In the genomic region with DNA sequence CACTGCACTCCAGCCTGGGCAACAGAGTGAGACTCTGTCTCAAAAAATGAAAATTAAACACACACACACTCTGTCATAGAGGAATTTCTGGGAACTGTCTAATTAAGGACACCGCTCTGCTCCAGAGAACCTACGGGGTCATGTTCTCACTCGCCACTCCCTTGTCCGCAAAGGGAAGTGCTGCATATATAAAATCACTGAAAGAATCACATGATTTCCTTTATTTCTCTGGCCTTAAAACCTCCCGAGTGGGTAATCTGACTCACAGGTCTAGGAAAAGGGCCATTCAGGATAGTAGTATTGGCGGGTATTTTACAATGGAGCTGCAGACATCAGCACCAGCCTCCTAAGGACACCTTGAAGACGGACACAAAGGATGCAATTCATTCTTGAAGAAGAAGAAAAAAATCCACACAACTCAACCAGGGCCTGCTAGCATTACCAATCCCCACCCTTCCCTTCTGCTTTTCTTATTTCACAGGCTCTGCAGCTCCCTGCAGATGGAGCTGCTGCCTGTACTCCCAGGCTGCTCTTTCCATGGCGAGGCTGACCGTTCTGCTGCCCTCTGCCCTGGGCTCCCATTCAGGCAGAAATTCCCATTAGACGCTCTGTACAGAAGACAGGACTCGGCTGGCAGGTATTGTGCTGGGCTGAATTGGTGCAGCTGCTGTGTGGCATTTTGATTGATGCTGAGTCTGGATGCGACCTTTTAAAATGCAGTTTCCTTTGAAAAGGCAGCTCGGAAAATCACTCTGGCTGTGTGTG, we compare ENCODE assay signal across 1 cellular context.
TF ChIP-seq lines count a peak whose summit lies in the region.

No MANE protein-coding gene starts in this region.

TF ChIP-seq in neural cell, 6 proteins besides CTCF, POLR2A, EP300 and RAD21 (continued from another document):
- TF ChIP-seq, protein P1, sequence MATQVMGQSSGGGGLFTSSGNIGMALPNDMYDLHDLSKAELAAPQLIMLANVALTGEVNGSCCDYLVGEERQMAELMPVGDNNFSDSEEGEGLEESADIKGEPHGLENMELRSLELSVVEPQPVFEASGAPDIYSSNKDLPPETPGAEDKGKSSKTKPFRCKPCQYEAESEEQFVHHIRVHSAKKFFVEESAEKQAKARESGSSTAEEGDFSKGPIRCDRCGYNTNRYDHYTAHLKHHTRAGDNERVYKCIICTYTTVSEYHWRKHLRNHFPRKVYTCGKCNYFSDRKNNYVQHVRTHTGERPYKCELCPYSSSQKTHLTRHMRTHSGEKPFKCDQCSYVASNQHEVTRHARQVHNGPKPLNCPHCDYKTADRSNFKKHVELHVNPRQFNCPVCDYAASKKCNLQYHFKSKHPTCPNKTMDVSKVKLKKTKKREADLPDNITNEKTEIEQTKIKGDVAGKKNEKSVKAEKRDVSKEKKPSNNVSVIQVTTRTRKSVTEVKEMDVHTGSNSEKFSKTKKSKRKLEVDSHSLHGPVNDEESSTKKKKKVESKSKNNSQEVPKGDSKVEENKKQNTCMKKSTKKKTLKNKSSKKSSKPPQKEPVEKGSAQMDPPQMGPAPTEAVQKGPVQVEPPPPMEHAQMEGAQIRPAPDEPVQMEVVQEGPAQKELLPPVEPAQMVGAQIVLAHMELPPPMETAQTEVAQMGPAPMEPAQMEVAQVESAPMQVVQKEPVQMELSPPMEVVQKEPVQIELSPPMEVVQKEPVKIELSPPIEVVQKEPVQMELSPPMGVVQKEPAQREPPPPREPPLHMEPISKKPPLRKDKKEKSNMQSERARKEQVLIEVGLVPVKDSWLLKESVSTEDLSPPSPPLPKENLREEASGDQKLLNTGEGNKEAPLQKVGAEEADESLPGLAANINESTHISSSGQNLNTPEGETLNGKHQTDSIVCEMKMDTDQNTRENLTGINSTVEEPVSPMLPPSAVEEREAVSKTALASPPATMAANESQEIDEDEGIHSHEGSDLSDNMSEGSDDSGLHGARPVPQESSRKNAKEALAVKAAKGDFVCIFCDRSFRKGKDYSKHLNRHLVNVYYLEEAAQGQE (IDR thresholded peaks at IDR 0.05; ENCODE audit: borderline replicate concordance) = peak; percentile 67
TF ChIP-seq in neural cell: peak in this region for 3.
